ENCODE assay signal across 10 cellular contexts in genomic region chr12:92136021-92136735, GRCh38. TPM values are rescaled to one million over a fixed set of nuclear protein-coding genes. Genes with fewer than 3 reads are reported as not detected.
DNase-seq lines count a peak whose midpoint lies in the region; ATAC-seq and TF ChIP-seq lines count a peak whose summit lies in the region.
"Had no signal": no experiment of that assay in that cellular context is flagged by ENCODE, and none has a peak within 500 bp of the region (broad histone marks: within the 10 kb centered on the region; RNA-seq: fewer than 3 reads in every experiment).

No MANE protein-coding gene starts in this region.

- H3K9me2 ChIP-seq in hepatocyte (replicated peaks; ENCODE audit: insufficient read depth): no peaks in the 10 kb centered on the region

- H3K4me3 Mint-ChIP-seq in activated T-cell treated with anti-CD3 and anti-CD28 coated beads, Interleukin-2, amount 50 U/mL, for 24 hours: peak overlapping the region; percentile 100
- no peak overlapping the region; the same call in 1 of the 2 replicates for H3K4me3 Mint-ChIP-seq in WTC11

- 71% methylated on average over 9 of the region's 9 CpGs for WGBS in hepatocyte (ENCODE audit: low lambda C conversion rate, missing lambda C conversion rate)
- WGBS in thymus: 97% methylated on average over 9 of the region's 9 CpGs

- H3K27ac ChIP-seq in hepatocyte: peak overlapping the region; percentile 76
- H3K27ac ChIP-seq in thymus (ENCODE audit: low read depth): peak overlapping the region; percentile 77

- no peaks in the 10 kb centered on the region for H3K27me3 Mint-ChIP-seq in activated T-cell treated with anti-CD3 and anti-CD28 coated beads, Interleukin-2, amount 50 U/mL, for 24 hours
- no peaks in the 10 kb centered on the region for H3K27me3 Mint-ChIP-seq in WTC11 (ENCODE audit: low read depth)

- H3K4me3 ChIP-seq in hepatocyte (no peak overlapping the region), thymus (ENCODE audit: low read length) (peak overlapping the region; percentile 85)

- DNase-seq in activated T-cell treated with anti-CD3 and anti-CD28 coated beads, Interleukin-2, amount 50 U/mL, for 24 hours: no peak
- no peak for DNase-seq in activated T-cell treated with anti-CD3 and anti-CD28 coated beads, Interleukin-2, amount 50 U/mL, for 1 hour
- DNase-seq in WTC11 (ENCODE audit: low spot score): no peak
- no peak for DNase-seq in hepatocyte (ENCODE audit: low spot score)
- no peak for DNase-seq in Ammon's horn (ENCODE audit: low spot score)
- DNase-seq in activated CD4-positive, CD25-positive, alpha-beta regulatory T cell treated with anti-CD3 and anti-CD28 coated beads, Interleukin-2, amount 50 U/mL, for 72 hours: no peak
- DNase-seq: H7, NCI-H2081 had no signal

- H3K27me3 ChIP-seq in hepatocyte (no peaks in the 10 kb centered on the region), thymus (ENCODE audit: control insufficient read depth, insufficient read depth) (no peaks in the 10 kb centered on the region)

- ATAC-seq in WTC11: 0 out of 2 replicates have a peak, but pooled peaks have one; percentile 17
- no peak for ATAC-seq in GM21576 (IDR thresholded peaks at IDR 0.05; ENCODE audit: unreplicated experiment)

- H3K36me3 Mint-ChIP-seq in activated T-cell treated with anti-CD3 and anti-CD28 coated beads, Interleukin-2, amount 50 U/mL, for 24 hours (ENCODE audit: low read depth): peaks cover 72% of the 10 kb centered on the region
- peaks cover 6% of the 10 kb centered on the region; the same call in 1 of the 2 replicates for H3K36me3 Mint-ChIP-seq in WTC11

- H4K20me1 ChIP-seq in hepatocyte (ENCODE audit: insufficient read depth, poor library complexity, severe bottlenecking): peaks cover 71% of the 10 kb centered on the region

- peak overlapping the region; percentile 86 for H3K4me2 ChIP-seq in hepatocyte

- POLR2A ChIA-PET in WTC11 (lab: Charles Lee): interaction anchor here (0.6 to 7.8 kb wide), 2 partner anchors 9 kb away, joined by 5 to 67 read pairs; partner anchors contain the start of gene BTG1

- peak overlapping the region; percentile 99 for H3K27ac Mint-ChIP-seq in activated T-cell treated with anti-CD3 and anti-CD28 coated beads, Interleukin-2, amount 50 U/mL, for 24 hours
- peak overlapping the region; percentile 69 for H3K27ac Mint-ChIP-seq in WTC11

- CTCF ChIA-PET in WTC11 (lab: Charles Lee): interaction anchor here (1.7 kb wide), 1 partner anchor 10 kb away, joined by 5 read pairs; the partner anchor contains the start of gene BTG1

- no peaks in the 10 kb centered on the region for H3K9me3 ChIP-seq in hepatocyte (ENCODE audit: low read depth)
- no peaks in the 10 kb centered on the region for H3K9me3 ChIP-seq in thymus (ENCODE audit: control insufficient read depth)

- H3K79me2 ChIP-seq in hepatocyte: peaks cover 98% of the 10 kb centered on the region

- H3K4me1 ChIP-seq in hepatocyte (ENCODE audit: insufficient read depth) (peaks cover 59% of the 10 kb centered on the region), thymus (ENCODE audit: control insufficient read depth, insufficient read depth, low read length) (peaks cover 23% of the 10 kb centered on the region)

- no peaks in the 10 kb centered on the region for H3K36me3 ChIP-seq in hepatocyte (replicated peaks; ENCODE audit: insufficient read depth, low read depth)
- H3K36me3 ChIP-seq in thymus (ENCODE audit: control insufficient read depth, insufficient read depth): peaks cover 4% of the 10 kb centered on the region

- TF ChIP-seq CTCF in WTC11 (IDR thresholded peaks at IDR 0.05) (no peak), hepatocyte (IDR thresholded peaks at IDR 0.05; ENCODE audit: poor library complexity) (no peak)

- H3K4me1 Mint-ChIP-seq in activated T-cell treated with anti-CD3 and anti-CD28 coated beads, Interleukin-2, amount 50 U/mL, for 24 hours (ENCODE audit: low read depth): peaks cover 88% of the 10 kb centered on the region
- peaks cover 89% of the 10 kb centered on the region for H3K4me1 Mint-ChIP-seq in WTC11

- H2AFZ ChIP-seq in hepatocyte: no peak overlapping the region

- no peaks in the 10 kb centered on the region for H3K9me3 Mint-ChIP-seq in activated T-cell treated with anti-CD3 and anti-CD28 coated beads, Interleukin-2, amount 50 U/mL, for 24 hours
- no peaks in the 10 kb centered on the region for H3K9me3 Mint-ChIP-seq in WTC11

TF ChIP-seq in WTC11, 78 proteins besides CTCF, POLR2A, EP300 and RAD21:
- TF ChIP-seq GABPB1 (CRISPR knock-in tag; IDR thresholded peaks at IDR 0.05): no peak

RNA-seq across cellular contexts. Expression of gene BTG1, which starts 9.5 kb away (rescaled TPM):
- 26.7 to 32.0 TPM (median 31.2 TPM) in 3 replicates for total RNA-seq in WTC11 (2021)
- total RNA-seq in hepatocyte: 61.2 and 72.0 TPM in 2 replicates
- 146 and 160 TPM in 2 replicates for polyA plus RNA-seq in hepatocyte
- 313 TPM for polyA plus RNA-seq in thymus
